ENCODE assay signal across 9 cellular contexts in the genomic region with DNA sequence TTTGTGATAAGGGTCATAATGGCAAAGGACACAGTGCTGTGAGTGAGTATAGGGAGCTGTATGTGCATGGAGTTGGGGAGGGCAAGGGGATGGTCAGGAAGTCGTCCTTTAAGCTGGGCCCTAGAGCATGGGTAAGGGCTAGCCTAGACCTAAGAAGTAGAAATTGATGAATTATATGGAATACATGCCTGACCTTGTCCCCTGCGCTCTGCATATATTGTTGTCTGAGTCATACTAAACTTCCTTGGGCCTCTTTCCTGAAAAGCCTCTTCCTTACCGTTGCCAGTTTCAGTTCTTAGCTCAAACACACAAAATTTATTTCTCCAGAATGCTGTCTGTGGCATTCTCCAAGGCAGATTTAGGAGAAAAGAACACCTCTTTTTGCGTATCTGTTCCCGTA. TPM values are rescaled to one million over a fixed set of nuclear protein-coding genes. Genes with fewer than 3 reads are reported as not detected.
DNase-seq lines count a peak whose midpoint lies in the region; ATAC-seq, FAIRE-seq and TF ChIP-seq lines count a peak whose summit lies in the region.
"Had no signal": no experiment of that assay in that cellular context is flagged by ENCODE, and none has a peak within 500 bp of the region (broad histone marks: within the 10 kb centered on the region; RNA-seq: fewer than 3 reads in every experiment).

No MANE protein-coding gene starts in this region.

- TF ChIP-seq RAD21 in K562 (CRISPR knock-in tag; conservative IDR thresholded peaks at IDR 0.05 in 1 of 2, IDR thresholded peaks at IDR 0.05 in 1 of 2): no peak

- no peaks in the 10 kb centered on the region for H3K27me3 Mint-ChIP-seq in CD4-positive, CD25-positive, alpha-beta regulatory T cell

- POLR2A ChIA-PET in K562 (lab: Yijun Ruan, JAX): interaction anchor here (1.8 kb wide), 1 partner anchor 9 kb away, joined by 7 read pairs; no protein-coding TSS in a partner anchor

- no peak for ATAC-seq in CD4-positive, CD25-positive, alpha-beta regulatory T cell (ENCODE audit: low read depth in 2 of 2)
- ATAC-seq in K562: no peak

- peaks cover 26% of the 10 kb centered on the region for H4K20me1 ChIP-seq in Karpas-422 (ENCODE audit: insufficient read depth, low read depth, low read length)
- H4K20me1 ChIP-seq in K562 (replicated peaks; ENCODE audit: control insufficient read depth, insufficient read depth, low read length): peaks cover 11% of the 10 kb centered on the region
- peaks cover 88% of the 10 kb centered on the region for H4K20me1 ChIP-seq in smooth muscle cell (ENCODE audit: low read depth)

- in situ Hi-C loops in K562 (cut with MboI): no loop called here

- no peak overlapping the region for H2BK120ac ChIP-seq in mesenchymal stem cell (ENCODE audit: low read depth, low read length)

- BruUV-seq in K562 (replicated peaks; lab: Mats Ljungman, UMichigan): no TSS peak

- no peaks in the 10 kb centered on the region for H3K27me3 ChIP-seq in CD4-positive, CD25-positive, alpha-beta regulatory T cell (ENCODE audit: control insufficient read depth, insufficient read depth, low read length)
- H3K27me3 ChIP-seq in Karpas-422 (ENCODE audit: low read length) (no peaks in the 10 kb centered on the region), K562 (ENCODE audit: control insufficient read depth in 2 of 2, insufficient read depth in 2 of 2, low read length in 2 of 2) (no peaks in the 10 kb centered on the region), mesenchymal stem cell (ENCODE audit: control insufficient read depth in 1 of 2, insufficient read depth in 1 of 2, low read length in 2 of 2) (no peaks in the 10 kb centered on the region), smooth muscle cell (ENCODE audit: low read depth) (no peaks in the 10 kb centered on the region)

- TF ChIP-seq CTCF in K562 (IDR thresholded peaks at IDR 0.05 in 2 of 3, conservative IDR thresholded peaks at IDR 0.05 in 1 of 3; ENCODE audit: insufficient read depth in 2 of 3, low read depth in 1 of 3, low read length in 3 of 3): no peak
- no peak for TF ChIP-seq CTCF in smooth muscle cell (IDR thresholded peaks at IDR 0.05; ENCODE audit: borderline replicate concordance, insufficient read depth, poor library complexity, severe bottlenecking)

- WGBS in K562 (ENCODE audit: insufficient coverage, low coverage, missing lambda C conversion rate): 69% methylated on average over 5 of the region's 5 CpGs
- 27% methylated on average over 5 of the region's 5 CpGs for WGBS in mesenchymal stem cell
- WGBS in smooth muscle cell (ENCODE audit: low lambda C conversion rate): 84% methylated on average over 5 of the region's 5 CpGs

- peaks cover 0 to 1% (median 0%) of the 10 kb centered on the region in 7 donors for H3K9me3 Mint-ChIP-seq in CD4-positive, CD25-positive, alpha-beta regulatory T cell

- H3K9me3 ChIP-seq in CD4-positive, CD25-positive, alpha-beta regulatory T cell (ENCODE audit: control insufficient read depth in 2 of 2, low read length in 2 of 2): no peaks in the 10 kb centered on the region
- H3K9me3 ChIP-seq in Karpas-422 (ENCODE audit: low read length) (no peaks in the 10 kb centered on the region), K562 (replicated peaks; ENCODE audit: control insufficient read depth, insufficient read depth, low read depth, low read length) (no peaks in the 10 kb centered on the region), mesenchymal stem cell (ENCODE audit: control insufficient read depth, low read length) (no peaks in the 10 kb centered on the region), smooth muscle cell (replicated peaks; ENCODE audit: low read depth) (no peaks in the 10 kb centered on the region)

- peaks cover 5% of the 10 kb centered on the region for H3K36me3 ChIP-seq in CD4-positive, CD25-positive, alpha-beta regulatory T cell (ENCODE audit: control insufficient read depth, insufficient read depth, low read length)
- no peaks in the 10 kb centered on the region for H3K36me3 ChIP-seq in Karpas-422 (ENCODE audit: insufficient read depth, low read length)
- H3K36me3 ChIP-seq in K562 (ENCODE audit: control insufficient read depth, insufficient read depth, low read length): peaks cover 8% of the 10 kb centered on the region; the same call in 1 of the 3 replicates
- peaks cover 0 to 8% of the 10 kb centered on the region in 2 experiments for H3K36me3 ChIP-seq in mesenchymal stem cell (ENCODE audit: control insufficient read depth in 1 of 2, insufficient read depth in 2 of 2, low read depth in 1 of 2, low read length in 2 of 2)
- H3K36me3 ChIP-seq in smooth muscle cell (ENCODE audit: low read depth): no peaks in the 10 kb centered on the region

- peak overlapping the region; percentile 89 for H3K27ac ChIP-seq in CD4-positive, CD25-positive, alpha-beta regulatory T cell (ENCODE audit: insufficient read depth, low read length, poor library complexity, severe bottlenecking)
- 0 out of 2 replicates have a peak overlapping the region, but pooled peaks have one; percentile 20 for H3K27ac ChIP-seq in Karpas-422 (ENCODE audit: low read length)
- no peak overlapping the region for H3K27ac ChIP-seq in K562 (ENCODE audit: extremely low read depth, low read depth, low read length)
- H3K27ac ChIP-seq in mesenchymal stem cell (ENCODE audit: low read length, poor library complexity, severe bottlenecking): peak overlapping the region; percentile 7
- no peak overlapping the region for H3K27ac ChIP-seq in smooth muscle cell (ENCODE audit: low read depth)

- peak overlapping the region in 1 of 2 experiments; percentile 35 for H3K4ac ChIP-seq in mesenchymal stem cell (ENCODE audit: low read depth in 1 of 2, low read length in 2 of 2)

- no peak overlapping the region for H2AK5ac ChIP-seq in mesenchymal stem cell (ENCODE audit: low read length, severe bottlenecking)

- no peak for TF ChIP-seq POLR2A in K562 (conservative IDR thresholded peaks at IDR 0.05)

- H2BK15ac ChIP-seq in mesenchymal stem cell (ENCODE audit: low read depth, poor library complexity, severe bottlenecking): no peak overlapping the region

- no peak overlapping the region for H2BK5ac ChIP-seq in mesenchymal stem cell (ENCODE audit: low read depth, low read length, poor library complexity, severe bottlenecking)

- peak overlapping the region; percentile 95 to 99 (median 98) for H3K4me3 Mint-ChIP-seq in CD4-positive, CD25-positive, alpha-beta regulatory T cell

- no peak overlapping the region for H2AFZ ChIP-seq in Karpas-422 (ENCODE audit: low read length)
- no peak overlapping the region for H2AFZ ChIP-seq in K562 (ENCODE audit: low read depth, low read length)
- H2AFZ ChIP-seq in mesenchymal stem cell (ENCODE audit: low read depth, low read length): no peak overlapping the region
- H2AFZ ChIP-seq in smooth muscle cell (ENCODE audit: low read depth): no peak overlapping the region

- H3K9me2 ChIP-seq in Karpas-422 (replicated peaks; ENCODE audit: insufficient read depth, low read length): no peaks in the 10 kb centered on the region

- H3K4me1 ChIP-seq in CD4-positive, CD25-positive, alpha-beta regulatory T cell (ENCODE audit: control insufficient read depth, insufficient read depth, low read length, poor library complexity, severe bottlenecking): peaks cover 85% of the 10 kb centered on the region
- H3K4me1 ChIP-seq in Karpas-422 (ENCODE audit: low read length) (peaks cover 76% of the 10 kb centered on the region), K562 (replicated peaks in 1 of 2; ENCODE audit: control insufficient read depth in 2 of 2, insufficient read depth in 2 of 2, low read length in 2 of 2) (peaks cover 7% of the 10 kb centered on the region in 2 experiments; a peak in 3 of 5 replicates), mesenchymal stem cell (ENCODE audit: control insufficient read depth, insufficient read depth, low read depth, low read length) (peaks cover 8% of the 10 kb centered on the region), smooth muscle cell (ENCODE audit: low read depth) (peaks cover 17% of the 10 kb centered on the region)

- H3K18ac ChIP-seq in mesenchymal stem cell (ENCODE audit: low read depth in 1 of 2, low read length in 2 of 2): peak overlapping the region in 1 of 2 experiments; percentile 83

- no peaks in the 10 kb centered on the region for H3F3A ChIP-seq in smooth muscle cell (ENCODE audit: low read depth)

- H3K79me1 ChIP-seq in mesenchymal stem cell (replicated peaks; ENCODE audit: low read length, poor library complexity, severe bottlenecking): peaks cover 5% of the 10 kb centered on the region

- H3K4me3 ChIP-seq in CD4-positive, CD25-positive, alpha-beta regulatory T cell (ENCODE audit: low read depth, low read length): peak overlapping the region; percentile 100
- H3K4me3 ChIP-seq in Karpas-422 (ENCODE audit: low read length) (peak overlapping the region; percentile 9; the same call in 1 of the 2 replicates), K562 (no peak overlapping the region), mesenchymal stem cell (ENCODE audit: insufficient read depth in 1 of 2, low read depth in 1 of 2, low read length in 2 of 2) (peak overlapping the region in 1 of 2 experiments; percentile 45), smooth muscle cell (no peak overlapping the region)

- intact Hi-C loops in K562 (cut with micrococcal nuclease) (no loop called here), posterior vena cava (cut with DNase I) (no loop called here)

- no peak overlapping the region for H3K9ac ChIP-seq in Karpas-422 (ENCODE audit: low read length)
- H3K9ac ChIP-seq in K562 (ENCODE audit: insufficient read depth in 1 of 2, low read depth in 2 of 2, low read length in 2 of 2): no peak overlapping the region
- H3K9ac ChIP-seq in mesenchymal stem cell (ENCODE audit: low read length): no peak overlapping the region
- no peak overlapping the region for H3K9ac ChIP-seq in smooth muscle cell (ENCODE audit: low read depth)

- H3K9me1 ChIP-seq in K562 (ENCODE audit: control insufficient read depth, insufficient read depth, low read length): no peaks in the 10 kb centered on the region

- H3K4me1 Mint-ChIP-seq in CD4-positive, CD25-positive, alpha-beta regulatory T cell: peaks cover 44 to 77% (median 65%) of the 10 kb centered on the region in 4 donors

- H4K8ac ChIP-seq in mesenchymal stem cell (ENCODE audit: low read length): no peak overlapping the region

- no peak for TF ChIP-seq EP300 in K562 (IDR thresholded peaks at IDR 0.05; ENCODE audit: low read length)

- CTCF ChIA-PET in K562 (lab: Yijun Ruan, JAX; ENCODE audit: low intra/inter-chr PET ratio): no interaction called here

- no peak overlapping the region for H3K14ac ChIP-seq in mesenchymal stem cell (ENCODE audit: low read length in 2 of 2)

- peaks cover 90% of the 10 kb centered on the region for H3K79me2 ChIP-seq in Karpas-422 (ENCODE audit: low read length)
- H3K79me2 ChIP-seq in K562 (ENCODE audit: control insufficient read depth, insufficient read depth, low read length): peaks cover 48% of the 10 kb centered on the region
- peaks cover 91% of the 10 kb centered on the region for H3K79me2 ChIP-seq in smooth muscle cell (ENCODE audit: low read depth)

- no peak for FAIRE-seq in K562 (lab: Jason Lieb, UNC)

- H3K23ac ChIP-seq in mesenchymal stem cell (ENCODE audit: low read length in 2 of 2): no peak overlapping the region

- peak overlapping the region; percentile 90 for H3K4me2 ChIP-seq in Karpas-422 (ENCODE audit: low read depth, low read length, poor library complexity, severe bottlenecking)
- no peak overlapping the region for H3K4me2 ChIP-seq in K562 (ENCODE audit: insufficient read depth, low read length)
- H3K4me2 ChIP-seq in mesenchymal stem cell (ENCODE audit: low read length, poor library complexity, severe bottlenecking): no peak overlapping the region
- no peak overlapping the region for H3K4me2 ChIP-seq in smooth muscle cell

- no peak overlapping the region for H2BK12ac ChIP-seq in mesenchymal stem cell (ENCODE audit: low read length in 2 of 2)

- no peak for DNase-seq in CD4-positive, CD25-positive, alpha-beta regulatory T cell
- DNase-seq in Karpas-422 (no peak), K562 (ENCODE audit: extremely low read depth in 1 of 4, low spot score in 3 of 4) (no peak), mesenchymal stem cell (peak; percentile 59), posterior vena cava (ENCODE audit: low spot score) (no peak), superior temporal gyrus (ENCODE audit: extremely low spot score) (no peak), COLO668 (lab: John Stamatoyannopoulos, UW; ENCODE audit: unreplicated experiment) (no peak), smooth muscle cell (lab: John Stamatoyannopoulos, UW; ENCODE audit: unreplicated experiment) (no peak)
- DNase-seq: NCI-H187 had no signal

- H3K36me3 Mint-ChIP-seq in CD4-positive, CD25-positive, alpha-beta regulatory T cell: peaks cover 29% of the 10 kb centered on the region

- no peak overlapping the region for H4K91ac ChIP-seq in mesenchymal stem cell (ENCODE audit: low read length)

- H3K27ac Mint-ChIP-seq in CD4-positive, CD25-positive, alpha-beta regulatory T cell: peak overlapping the region; percentile 90 to 99 (median 93)

RNA-seq across cellular contexts. Expression of gene SNRK, which starts 4.6 kb away (rescaled TPM):
- 158 TPM for total RNA-seq in CD4-positive, CD25-positive, alpha-beta regulatory T cell
- 10 to 100 TPM; 40.7 to 56.9 (median 48.1) TPM for polyA plus RNA-seq in CD4-positive, CD25-positive, alpha-beta regulatory T cell
- 20.5 and 26.5 TPM in 2 replicates for total RNA-seq in Karpas-422 (2014; rRNA removed; shearing (Covaris generic); ENCODE audit: low replicate concordance)
- total RNA-seq in K562 (2011; cell fraction: chromatin; rRNA removed; ENCODE audit: low replicate concordance): 20.1 and 34.8 TPM in 2 replicates
- total RNA-seq in K562 (2011; cell fraction: nucleolus; rRNA removed): 8.0 and 9.3 TPM in 2 replicates
- total RNA-seq in K562 (2011; cell fraction: nucleoplasm; rRNA removed): 13.2 and 26.1 TPM in 2 replicates
- total RNA-seq in K562 (2014; rRNA removed): 8.9 and 9.7 TPM in 2 replicates
- total RNA-seq in K562 (2014; rRNA removed; fragmentation: Illumina TruSeq; extraction: Trizol): 10.8 and 12.6 TPM in 2 replicates
- 10.4 and 12.3 TPM in 2 replicates for total RNA-seq in K562 (2015; rRNA removed; fragmentation: Illumina TruSeq; extraction: Trizol)
- total RNA-seq in K562 (2021): 8.2 and 11.5 TPM in 2 replicates
- 6.7 and 7.3 TPM in 2 replicates for polyA plus RNA-seq in K562 (2011; rRNA removed)
- 4.2 and 4.8 TPM in 2 replicates for polyA plus RNA-seq in K562 (2011; cell fraction: cytosol; rRNA removed)
- polyA plus RNA-seq in K562 (2011; cell fraction: nucleus; rRNA removed): 8.2 and 9.1 TPM in 2 replicates
- polyA plus RNA-seq in K562 (2012): 4.8 and 6.7 TPM in 2 replicates
- polyA plus RNA-seq in K562 (2014; fragmentation: Illumina TruSeq; extraction: Trizol): 6.8 and 7.1 TPM in 2 replicates
- polyA plus RNA-seq in K562 (2014; fragmentation: Nextera tagmentation; extraction: Ambion mirVana): 1 to 10 TPM; 1.7 to 2.0 TPM
- polyA plus RNA-seq in K562 (2014; rRNA removed): 4.2 TPM in 2 replicates
- polyA minus RNA-seq in K562 (2011; rRNA and poly(A)+ RNA removed): 24.8 and 27.8 TPM in 2 replicates
- 13.2 and 20.2 TPM in 2 replicates for polyA minus RNA-seq in K562 (2011; cell fraction: cytosol; rRNA and poly(A)+ RNA removed)
- 10.1 and 14.2 TPM in 2 replicates for polyA minus RNA-seq in K562 (2011; cell fraction: nucleus; rRNA and poly(A)+ RNA removed)
- 13.9 TPM for polyA plus RNA-seq in mesenchymal stem cell (2013, experiment 1 of 2)
- polyA plus RNA-seq in mesenchymal stem cell (2013, experiment 2 of 2): 13.7 TPM
- total RNA-seq in posterior vena cava: 10 to 100 TPM; 34.8 to 49.3 TPM
- 14.2 and 14.7 TPM in 2 replicates for total RNA-seq in smooth muscle cell
- 3.9 and 6.3 TPM in 2 replicates for polyA plus RNA-seq in smooth muscle cell

Comparison
In these comparisons a context has a peak if more than half of its experiments do, and no peak if none do; other contexts are left out.
1. H3K27ac ChIP-seq: peak in CD4-positive, CD25-positive, alpha-beta regulatory T cell (single experiment), Karpas-422 (single experiment) and mesenchymal stem cell (single experiment); none in K562 (single experiment) and smooth muscle cell (single experiment).
2. H3K4me3 ChIP-seq: peak in CD4-positive, CD25-positive, alpha-beta regulatory T cell (single experiment) and Karpas-422 (single experiment); none in K562 (single experiment) and smooth muscle cell (single experiment).